ENCODE assay signal across 8 cellular contexts in the genomic region with DNA sequence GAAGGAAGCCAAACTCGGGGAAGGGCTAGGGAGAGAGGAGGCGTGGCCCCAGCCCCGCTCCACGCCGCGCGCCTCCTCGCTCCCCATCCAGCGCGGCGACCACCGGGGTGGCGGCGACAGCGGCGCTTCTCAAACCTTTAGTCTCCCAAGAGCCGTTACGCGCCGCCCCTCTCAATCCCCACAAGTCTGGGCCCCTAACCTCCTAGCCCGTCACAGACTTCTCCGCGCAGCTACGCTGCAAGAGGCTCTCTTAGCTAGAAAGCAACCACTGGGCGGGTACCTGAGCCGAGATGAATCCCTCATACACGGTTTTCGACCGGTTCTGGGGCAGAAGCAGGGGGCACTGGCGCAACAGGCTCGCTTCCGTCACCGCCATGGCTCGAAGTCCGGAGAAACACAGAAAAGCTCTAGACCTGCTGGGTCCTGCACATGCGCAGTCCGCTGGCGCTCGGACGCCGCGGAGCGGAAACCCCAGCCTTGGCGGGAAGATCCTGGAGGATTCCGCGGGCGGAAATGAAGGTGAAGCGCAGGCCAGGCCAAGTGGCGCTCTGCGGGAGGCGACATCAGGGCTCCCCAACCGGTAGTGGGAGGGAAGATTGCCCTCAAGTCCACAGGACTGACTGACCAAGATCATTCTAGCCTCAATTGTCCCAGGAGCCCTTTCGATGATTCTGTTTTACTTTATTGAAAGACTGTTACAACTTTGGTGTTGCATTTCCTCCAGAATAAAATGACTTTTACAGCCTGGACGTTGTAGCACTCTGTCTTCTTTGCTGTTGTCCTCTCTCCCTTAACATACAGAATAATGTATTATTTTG. TPM values are rescaled to one million over a fixed set of nuclear protein-coding genes. Genes with fewer than 3 reads are reported as not detected.
DNase-seq lines count a peak whose midpoint lies in the region; ATAC-seq, FAIRE-seq and TF ChIP-seq lines count a peak whose summit lies in the region.

A gene (minus strand): TSS at position 388 of the 818 bp plus-strand sequence. CDS start 12 bp downstream, at position 376.

- H3K18ac ChIP-seq in mesendoderm (ENCODE audit: low read length), result peak within 1 kb of the TSS; percentile 83

- peaks cover 34% of the 10 kb centered on the region for H3K4me1 Mint-ChIP-seq in activated CD8-positive, alpha-beta memory T cell treated with anti-CD3 and anti-CD28 coated beads, Interleukin-2, amount 10 ng/mL, durations not matched to agents 7 days and 5 days
- H3K4me1 Mint-ChIP-seq in endodermal cell, result peaks cover 41% of the 10 kb centered on the region

- peaks cover 23% of the 10 kb centered on the region for H3K79me2 ChIP-seq in mesendoderm (ENCODE audit: control insufficient read depth, insufficient read depth, low read length)

- peak within 1 kb of the TSS; percentile 82 for H3K4me3 Mint-ChIP-seq in activated CD8-positive, alpha-beta memory T cell treated with anti-CD3 and anti-CD28 coated beads, Interleukin-2, amount 10 ng/mL, durations not matched to agents 7 days and 5 days
- H3K4me3 Mint-ChIP-seq in endodermal cell, result peak within 1 kb of the TSS; percentile 90

- no peak within 1 kb of the TSS for H4K8ac ChIP-seq in mesendoderm (ENCODE audit: low read depth, low read length)

- no peak within 1 kb of the TSS for H2BK15ac ChIP-seq in mesendoderm (replicated peaks; ENCODE audit: low read depth)

- H3K9ac ChIP-seq in NT2/D1 (ENCODE audit: insufficient read length, low read depth) (peak within 1 kb of the TSS; percentile 96), endodermal cell (ENCODE audit: extremely low read depth, low read length, poor library complexity, severe bottlenecking) (peak within 1 kb of the TSS; percentile 77), mesendoderm (ENCODE audit: low read length) (peak within 1 kb of the TSS; percentile 70)

- H3K4me3 ChIP-seq in NT2/D1 (ENCODE audit: insufficient read length, low read depth) (peak within 1 kb of the TSS; percentile 78), endodermal cell (ENCODE audit: low read length) (peak within 1 kb of the TSS; percentile 98), mesendoderm (ENCODE audit: low read length) (peak within 1 kb of the TSS; percentile 44)

- H3K36me3 ChIP-seq in NT2/D1 (ENCODE audit: insufficient read depth, insufficient read length, low read length) (peaks cover 2% of the 10 kb centered on the region), endodermal cell (ENCODE audit: control insufficient read depth, insufficient read depth, low read length) (no peaks in the 10 kb centered on the region), mesendoderm (ENCODE audit: control insufficient read depth, insufficient read depth, low read length) (no peaks in the 10 kb centered on the region)

- H3K4ac ChIP-seq in mesendoderm (ENCODE audit: low read depth, low read length), result peak within 1 kb of the TSS; percentile 82

- H3K4me1 ChIP-seq in NT2/D1 (ENCODE audit: insufficient read depth, insufficient read length) (no peaks in the 10 kb centered on the region), endodermal cell (ENCODE audit: control insufficient read depth, insufficient read depth, low read length) (peaks cover 3% of the 10 kb centered on the region), mesendoderm (ENCODE audit: control insufficient read depth, low read depth, low read length) (no peaks in the 10 kb centered on the region)

- H3K9me3 ChIP-seq in NT2/D1 (ENCODE audit: insufficient read depth, low read length) (no peaks in the 10 kb centered on the region; the same call in 1 of the 2 replicates), endodermal cell (ENCODE audit: control insufficient read depth, low read length) (peaks cover 10% of the 10 kb centered on the region)

- peak; percentile 76 for FAIRE-seq in HTR-8/SVneo (lab: Jason Lieb, UNC)

- peak within 1 kb of the TSS; percentile 80 for H3K56ac ChIP-seq in mesendoderm (ENCODE audit: low read length)

- peak within 1 kb of the TSS; percentile 22 for H2BK5ac ChIP-seq in mesendoderm (ENCODE audit: low read length)

- DNase-seq in Caki2 (ENCODE audit: low read depth), result peak; percentile 85
- DNase-seq in HTR-8/SVneo (ENCODE audit: insufficient read length, low spot score), result peak; percentile 95
- DNase-seq in NT2/D1 (ENCODE audit: low read depth, low spot score), result peak; percentile 92
- DNase-seq in activated CD8-positive, alpha-beta memory T cell treated with anti-CD3 and anti-CD28 coated beads, Interleukin-2, amount 10 ng/mL, durations not matched to agents 7 days and 5 days, result peak; percentile 85
- DNase-seq in endodermal cell, result peak; percentile 98
- peak; percentile 98 for DNase-seq in mesendoderm
- peak; percentile 41 for DNase-seq in stimulated activated CD8-positive, alpha-beta memory T cell treated with anti-CD3 and anti-CD28 coated beads, Interleukin-12 subunit alpha, Interleukin-12 subunit beta, amount 100 ng/mL, for 4 hours (ENCODE audit: low read depth)

- H3K27ac ChIP-seq in endodermal cell (ENCODE audit: low read depth, low read length) (peak within 1 kb of the TSS; percentile 90), mesendoderm (ENCODE audit: low read depth, low read length) (peak within 1 kb of the TSS; percentile 86)

- no peak within 1 kb of the TSS for H2AK5ac ChIP-seq in mesendoderm (ENCODE audit: low read length)

- H3K23ac ChIP-seq in mesendoderm (ENCODE audit: low read length), result no peak within 1 kb of the TSS

- H3K4me2 ChIP-seq in mesendoderm (ENCODE audit: low read length), result peak within 1 kb of the TSS; percentile 82

- ATAC-seq in GM21381 (IDR thresholded peaks at IDR 0.05; ENCODE audit: unreplicated experiment), result peak; percentile 73
- ATAC-seq in activated CD8-positive, alpha-beta memory T cell treated with anti-CD3 and anti-CD28 coated beads, Interleukin-2, amount 10 ng/mL, durations not matched to agents 7 days and 5 days, result peak; percentile 87

- WGBS in endodermal cell (ENCODE audit: insufficient coverage in 1 of 2, insufficient read length in 1 of 2), 2 experiments, result 0 to 2% methylated on average over 12 to 54 of the region's 54 CpGs
- WGBS in mesendoderm (ENCODE audit: extremely low coverage, insufficient coverage, low lambda C conversion rate), result no CpG with 5 or more reads among the region's 54 CpGs

- H3K36me3 Mint-ChIP-seq in activated CD8-positive, alpha-beta memory T cell treated with anti-CD3 and anti-CD28 coated beads, Interleukin-2, amount 10 ng/mL, durations not matched to agents 7 days and 5 days, result peaks cover 5% of the 10 kb centered on the region
- peaks cover 2% of the 10 kb centered on the region for H3K36me3 Mint-ChIP-seq in endodermal cell (ENCODE audit: low read depth)

- CTCF ChIA-PET in activated CD8-positive, alpha-beta memory T cell treated with anti-CD3 and anti-CD28 coated beads, Interleukin-2, amount 10 ng/mL, durations not matched to agents 7 days and 5 days (lab: Charles Lee), result no interaction called here

- no peaks in the 10 kb centered on the region for H3K27me3 ChIP-seq in NT2/D1 (ENCODE audit: insufficient read depth, insufficient read length)
- no peaks in the 10 kb centered on the region for H3K27me3 ChIP-seq in endodermal cell (ENCODE audit: control insufficient read depth, insufficient read depth, low read length, poor library complexity, severe bottlenecking)
- no peaks in the 10 kb centered on the region for H3K27me3 ChIP-seq in mesendoderm (ENCODE audit: insufficient read depth, low read length, poor library complexity)

- no peaks in the 10 kb centered on the region for H3K9me3 Mint-ChIP-seq in activated CD8-positive, alpha-beta memory T cell treated with anti-CD3 and anti-CD28 coated beads, Interleukin-2, amount 10 ng/mL, durations not matched to agents 7 days and 5 days (ENCODE audit: low read depth)
- peaks cover 4% of the 10 kb centered on the region for H3K9me3 Mint-ChIP-seq in endodermal cell

- no peaks in the 10 kb centered on the region for H3K79me1 ChIP-seq in mesendoderm (ENCODE audit: low read length)

- no peak within 1 kb of the TSS for H4K5ac ChIP-seq in mesendoderm (ENCODE audit: low read length)

- H3K27ac Mint-ChIP-seq in activated CD8-positive, alpha-beta memory T cell treated with anti-CD3 and anti-CD28 coated beads, Interleukin-2, amount 10 ng/mL, durations not matched to agents 7 days and 5 days, result peak within 1 kb of the TSS; percentile 88
- H3K27ac Mint-ChIP-seq in endodermal cell, result peak within 1 kb of the TSS; percentile 99

- H3K27me3 Mint-ChIP-seq in activated CD8-positive, alpha-beta memory T cell treated with anti-CD3 and anti-CD28 coated beads, Interleukin-2, amount 10 ng/mL, durations not matched to agents 7 days and 5 days, result peaks cover 12% of the 10 kb centered on the region
- H3K27me3 Mint-ChIP-seq in endodermal cell (ENCODE audit: insufficient read depth), result no peaks in the 10 kb centered on the region

- TF ChIP-seq CTCF in endodermal cell (conservative IDR thresholded peaks at IDR 0.05), result peak; percentile 22

- H2BK120ac ChIP-seq in mesendoderm (ENCODE audit: low read depth, low read length), result no peak within 1 kb of the TSS

- in situ Hi-C loops in Caki2 (cut with HindIII; ENCODE audit: low pct_unique_long_range_greater_than_20kb, low sequenced_read_pairs), result no loop called here

RNA-seq across cellular contexts. Expression of the gene that starts here (rescaled TPM):
- 34.8 and 44.9 TPM in 2 replicates for total RNA-seq in Caki2 (2014; rRNA removed; shearing (Covaris generic); ENCODE audit: low replicate concordance)
- 10 to 100 TPM; 26.5 to 28.2 TPM for total RNA-seq in activated CD8-positive, alpha-beta memory T cell treated with anti-CD3 and anti-CD28 coated beads, Interleukin-2, amount 10 ng/mL, durations not matched to agents 7 days and 5 days
- total RNA-seq in endodermal cell, result 10 to 100 TPM; 64.0 to 85.2 TPM
- 40.9 TPM for polyA plus RNA-seq in endodermal cell (2013, experiment 1 of 2)
- 42.1 TPM for polyA plus RNA-seq in endodermal cell (2013, experiment 2 of 2)
- 28.7 TPM for polyA plus RNA-seq in mesendoderm (2013, experiment 1 of 2)
- polyA plus RNA-seq in mesendoderm (2013, experiment 2 of 2), result 29.1 TPM

Comparison
In these comparisons a context has a peak if more than half of its experiments do, and no peak if none do; other contexts are left out.
1. Peak in every context shown above with its lines: DNase-seq, ATAC-seq, H3K4me3 ChIP-seq and H3K27ac ChIP-seq.
2. DNase-seq: peak in every context shown above with its lines; median percentile 98 in endodermal cell; 98 in mesendoderm; 95 in HTR-8/SVneo; 92 in NT2/D1; 85 in Caki2; 85 in activated CD8-positive, alpha-beta memory T cell treated with anti-CD3 and anti-CD28 coated beads, Interleukin-2, amount 10 ng/mL, durations not matched to agents 7 days and 5 days; 41 in stimulated activated CD8-positive, alpha-beta memory T cell treated with anti-CD3 and anti-CD28 coated beads, Interleukin-12 subunit alpha, Interleukin-12 subunit beta, amount 100 ng/mL, for 4 hours.
3. H3K4me3 ChIP-seq: peak in every context shown above with its lines; median percentile 98 in endodermal cell; 78 in NT2/D1; 44 in mesendoderm.